Comparison of ENCODE assay signal across 8 cellular contexts in the genomic region with DNA sequence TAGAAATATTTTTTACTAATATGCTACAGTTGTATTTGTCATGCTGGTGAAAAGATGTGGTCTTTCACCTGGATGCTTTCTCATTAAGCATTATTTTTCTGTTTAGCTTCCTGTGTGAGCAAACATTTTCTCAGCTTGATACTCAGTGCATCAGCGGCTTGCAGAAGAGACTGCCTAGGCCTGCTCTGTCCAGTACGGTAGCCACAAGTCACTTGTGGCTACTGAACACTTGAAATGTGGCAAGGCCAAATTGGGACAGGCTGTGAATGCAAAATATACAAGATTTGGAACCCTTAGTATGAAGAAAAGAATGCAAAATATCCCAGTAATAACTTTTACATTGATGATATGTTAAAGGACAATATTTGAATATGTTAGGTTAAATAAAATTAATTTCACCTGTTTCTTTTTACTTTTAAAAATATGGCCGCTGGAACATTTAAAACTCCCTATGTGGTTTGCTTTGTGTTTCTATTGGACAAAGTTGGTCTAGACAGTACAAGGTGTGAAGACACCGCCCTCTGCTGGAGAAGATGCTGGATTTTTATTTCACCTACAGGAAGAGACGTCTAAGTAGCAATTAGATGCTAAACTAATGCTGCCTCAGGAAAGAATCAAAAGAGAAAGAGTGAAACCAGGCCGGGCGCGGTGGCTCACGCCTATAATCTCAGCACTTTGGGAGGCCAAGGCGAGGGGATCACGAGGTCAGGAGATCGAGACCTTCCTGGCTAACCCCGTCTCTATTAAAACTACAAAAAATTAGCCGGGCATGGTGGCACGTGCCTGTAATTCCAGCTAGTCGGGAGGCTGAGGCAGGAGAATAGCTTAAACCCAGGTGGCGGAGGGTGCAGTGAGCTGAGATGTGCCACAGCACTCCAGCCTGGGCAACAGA. TPM values are rescaled to one million over a fixed set of nuclear protein-coding genes. Genes with fewer than 3 reads are reported as not detected.
DNase-seq lines count a peak whose midpoint lies in the region; FAIRE-seq and TF ChIP-seq lines count a peak whose summit lies in the region.

No MANE protein-coding gene starts in this region.

- no peak overlapping the region for H3K4me3 ChIP-seq in HEK293 (ENCODE audit: low read depth, low read length)
- H3K4me3 ChIP-seq in WERI-Rb-1 (ENCODE audit: low read depth, low read length) = no peak overlapping the region
- no peak overlapping the region for H3K4me3 ChIP-seq in bronchial epithelial cell (ENCODE audit: low read depth, low read length)
- no peak overlapping the region for H3K4me3 ChIP-seq in kidney epithelial cell (ENCODE audit: low read depth, low read length)
- H3K4me3 ChIP-seq in coronary artery = no peak overlapping the region

- H3K9me3 ChIP-seq in HEK293 (ENCODE audit: control insufficient read depth, insufficient read depth, low read depth, low read length) = no peaks in the 10 kb centered on the region
- H3K9me3 ChIP-seq in WERI-Rb-1 (ENCODE audit: severe bottlenecking) = no peaks in the 10 kb centered on the region

- FAIRE-seq in bronchial epithelial cell (lab: Jason Lieb, UNC) = no peak

- CTCF ChIA-PET in HEK293 (lab: Yijun Ruan, JAX) = interaction anchor here (0.5 to 1.8 kb wide), 13 partner anchors 7 to 1309 kb away, joined by 3 to 12 read pairs (median 3); a partner anchor contains a TSS

- no peaks in the 10 kb centered on the region for H3K4me1 ChIP-seq in HEK293 (ENCODE audit: control insufficient read depth, insufficient read depth, low read length)

- TF ChIP-seq CTCF in HEK293 (tag by site-specific recombination; IDR thresholded peaks at IDR 0.05) (peak; percentile 52), WERI-Rb-1 (IDR thresholded peaks at IDR 0.05; ENCODE audit: low read depth, low read length) (peak; percentile 57), bronchial epithelial cell (IDR thresholded peaks at IDR 0.05; ENCODE audit: insufficient read depth, low read length, severe bottlenecking) (peak; percentile 49), kidney epithelial cell (IDR thresholded peaks at IDR 0.05; ENCODE audit: insufficient read depth, low read length, poor library complexity, severe bottlenecking) (peak; percentile 67), coronary artery (IDR thresholded peaks at IDR 0.05) (no peak)

- no peaks in the 10 kb centered on the region for H3K36me3 ChIP-seq in HEK293 (ENCODE audit: control insufficient read depth in 2 of 2, insufficient read depth in 1 of 2, low read length in 2 of 2)
- H3K36me3 ChIP-seq in WERI-Rb-1 = no peaks in the 10 kb centered on the region
- no peaks in the 10 kb centered on the region for H3K36me3 ChIP-seq in bronchial epithelial cell (ENCODE audit: control insufficient read depth, insufficient read depth, low read length)
- no peaks in the 10 kb centered on the region for H3K36me3 ChIP-seq in kidney epithelial cell (ENCODE audit: control insufficient read depth, insufficient read depth, low read length)

- POLR2A ChIA-PET in HEK293 (lab: Yijun Ruan, JAX) = interaction anchor here (0.6 kb wide), 1 partner anchor 106 kb away, joined by 3 read pairs; no protein-coding TSS in a partner anchor

- H3K27ac ChIP-seq in HEK293 (ENCODE audit: extremely low read depth, low read depth, low read length) = no peak overlapping the region
- no peak overlapping the region for H3K27ac ChIP-seq in WERI-Rb-1
- no peak overlapping the region for H3K27ac ChIP-seq in coronary artery

- H3K27me3 ChIP-seq in WERI-Rb-1 (ENCODE audit: insufficient read depth, low read depth, severe bottlenecking) (no peaks in the 10 kb centered on the region), bronchial epithelial cell (ENCODE audit: control insufficient read depth, insufficient read depth, low read length) (no peaks in the 10 kb centered on the region), kidney epithelial cell (ENCODE audit: control insufficient read depth, insufficient read depth, low read length) (no peaks in the 10 kb centered on the region)

- DNase-seq in COLO668 (lab: John Stamatoyannopoulos, UW; ENCODE audit: unreplicated experiment) = peak; percentile 44
- DNase-seq in NCI-H2196 (lab: John Stamatoyannopoulos, UW; ENCODE audit: unreplicated experiment) = peak; percentile 34
- peak; percentile 83 for DNase-seq in WERI-Rb-1
- DNase-seq in bronchial epithelial cell (ENCODE audit: low read depth) = peak; percentile 80
- DNase-seq in kidney epithelial cell (ENCODE audit: low read depth) = peak; percentile 60
- peak; percentile 62 for DNase-seq in stimulated activated CD4-positive, alpha-beta T cell treated with anti-CD3 and anti-CD28 coated beads, Interleukin-4, amount 100 ng/mL, for 1 hour
- DNase-seq in coronary artery (ENCODE audit: low spot score) = no peak

TF ChIP-seq in HEK293, 187 proteins besides CTCF, POLR2A, EP300 and RAD21:
- TF ChIP-seq ZNF654 (tag by site-specific recombination; IDR thresholded peaks at IDR 0.05; ENCODE audit: low read depth) (peak; percentile 93), ZNF596 (tag by site-specific recombination; IDR thresholded peaks at IDR 0.05) (no peak), SCRT2 (tag by site-specific recombination; IDR thresholded peaks at IDR 0.05) (peak; percentile 69), ZNF2 (tag by site-specific recombination; IDR thresholded peaks at IDR 0.05) (0 out of 2 replicates have a peak, but pooled peaks have one; percentile 51), ZNF664 (tag by site-specific recombination; IDR thresholded peaks at IDR 0.05) (peak; percentile 98), SP7 (tag by site-specific recombination; IDR thresholded peaks at IDR 0.05) (0 out of 2 replicates have a peak, but pooled peaks have one; percentile 25)
- TF ChIP-seq, protein P1, sequence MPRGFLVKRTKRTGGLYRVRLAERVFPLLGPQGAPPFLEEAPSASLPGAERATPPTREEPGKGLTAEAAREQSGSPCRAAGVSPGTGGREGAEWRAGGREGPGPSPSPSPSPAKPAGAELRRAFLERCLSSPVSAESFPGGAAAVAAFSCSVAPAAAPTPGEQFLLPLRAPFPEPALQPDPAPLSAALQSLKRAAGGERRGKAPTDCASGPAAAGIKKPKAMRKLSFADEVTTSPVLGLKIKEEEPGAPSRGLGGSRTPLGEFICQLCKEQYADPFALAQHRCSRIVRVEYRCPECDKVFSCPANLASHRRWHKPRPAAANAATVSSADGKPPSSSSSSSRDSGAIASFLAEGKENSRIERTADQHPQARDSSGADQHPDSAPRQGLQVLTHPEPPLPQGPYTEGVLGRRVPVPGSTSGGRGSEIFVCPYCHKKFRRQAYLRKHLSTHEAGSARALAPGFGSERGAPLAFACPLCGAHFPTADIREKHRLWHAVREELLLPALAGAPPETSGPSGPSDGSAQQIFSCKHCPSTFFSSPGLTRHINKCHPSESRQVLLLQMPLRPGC (tag by site-specific recombination; IDR thresholded peaks at IDR 0.05) = no peak

RNA-seq across cellular contexts. Expression of a gene that starts 5.3 kb away (rescaled TPM):
- total RNA-seq in bronchial epithelial cell (0.26 and 1.0 TPM in 2 replicates), kidney epithelial cell (1.5 and 3.0 TPM in 2 replicates)

RNA-seq across cellular contexts. Expression of a gene that starts 30.8 kb away (rescaled TPM):
- total RNA-seq in bronchial epithelial cell = 42.6 and 68.5 TPM in 2 replicates
- 45.0 and 48.7 TPM in 2 replicates for total RNA-seq in kidney epithelial cell
